In the genomic region with DNA sequence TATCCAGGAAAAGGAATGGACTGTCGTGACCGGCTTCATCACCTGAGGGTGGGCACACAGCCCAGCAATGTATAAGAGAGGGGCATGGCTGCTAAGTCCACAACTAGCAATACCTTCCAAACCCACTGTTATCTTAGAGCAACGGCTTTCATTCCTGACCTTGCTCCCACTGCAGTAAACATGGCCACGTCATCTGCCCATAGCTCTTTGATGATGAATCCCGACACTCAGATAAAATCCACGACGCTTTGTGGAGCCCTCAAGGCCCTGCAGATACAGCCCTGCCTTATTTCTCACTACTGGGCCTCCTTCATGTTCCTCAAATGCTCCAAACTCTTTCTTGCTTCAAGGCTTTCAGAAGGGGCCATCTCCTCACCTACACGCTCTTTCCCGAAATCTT, we compare ENCODE assay signal across 27 cellular contexts.
"Had no signal": no experiment of that assay in that cellular context is flagged by ENCODE, and none has a peak within 500 bp of the region (broad histone marks: within the 10 kb centered on the region; RNA-seq: fewer than 3 reads in every experiment).

No MANE protein-coding gene starts in this region.

- ATAC-seq: naive thymus-derived CD4-positive, alpha-beta T cell; natural killer cell; pancreas; psoas muscle; right cardiac atrium; right lobe of liver; stimulated activated effector memory CD8-positive, alpha-beta T cell treated with anti-CD3 and anti-CD28 coated beads, Interleukin-12 subunit alpha, Interleukin-12 subunit beta, amount 100 ng/mL, for 72 hours; stimulated activated naive B cell treated with anti-CD40 and anti-IgM and Interleukin-4, amounts not matched to agents 10 μg/mL and 1 μg/mL and 100 μg/mL, for 72 hours; upper lobe of right lung had no signal

- H3K4me1 ChIP-seq: pancreas, psoas muscle, right lobe of liver, sigmoid colon, stomach, thyroid gland, upper lobe of right lung, uterus had no signal

- H3K9me3 Mint-ChIP-seq: naive thymus-derived CD4-positive, alpha-beta T cell; natural killer cell; nephron; stimulated activated naive CD8-positive, alpha-beta T cell treated with anti-CD3 and anti-CD28 coated beads, Interleukin-15, Interleukin-2, amounts not matched to agents 100 ng/mL and 50 ng/mL, for 24 hours; type B pancreatic cell had no signal

- H3K27me3 ChIP-seq: neutrophil, pancreas, right lobe of liver, sigmoid colon, stomach, thyroid gland, tibial nerve, upper lobe of right lung, uterus had no signal

- H3K27ac Mint-ChIP-seq: natural killer cell; nephron; progenitor cell of endocrine pancreas; stimulated activated effector memory CD8-positive, alpha-beta T cell treated with anti-CD3 and anti-CD28 coated beads, Interleukin-12 subunit alpha, Interleukin-12 subunit beta, amount 100 ng/mL, for 72 hours; stimulated activated naive B cell treated with anti-CD40 and anti-IgM and Interleukin-4, amounts not matched to agents 10 μg/mL and 1 μg/mL and 100 μg/mL, for 72 hours; stimulated activated naive CD8-positive, alpha-beta T cell treated with anti-CD3 and anti-CD28 coated beads, Interleukin-15, Interleukin-2, amounts not matched to agents 100 ng/mL and 50 ng/mL, for 24 hours; type B pancreatic cell had no signal

- H3K27ac ChIP-seq: neutrophil, pancreas, psoas muscle, right lobe of liver, sigmoid colon, stomach, thoracic aorta, thyroid gland, tibial nerve, upper lobe of right lung, uterus had no signal

- H3K4me1 Mint-ChIP-seq: nephron; stimulated activated naive B cell treated with anti-CD40 and anti-IgM and Interleukin-4, amounts not matched to agents 10 μg/mL and 1 μg/mL and 100 μg/mL, for 72 hours had no signal

- H3K36me3 Mint-ChIP-seq: natural killer cell; stimulated activated effector memory CD8-positive, alpha-beta T cell treated with anti-CD3 and anti-CD28 coated beads, Interleukin-12 subunit alpha, Interleukin-12 subunit beta, amount 100 ng/mL, for 72 hours; stimulated activated naive B cell treated with anti-CD40 and anti-IgM and Interleukin-4, amounts not matched to agents 10 μg/mL and 1 μg/mL and 100 μg/mL, for 72 hours; type B pancreatic cell had no signal

- H3K27me3 Mint-ChIP-seq: progenitor cell of endocrine pancreas; stimulated activated naive CD8-positive, alpha-beta T cell treated with anti-CD3 and anti-CD28 coated beads, Interleukin-15, Interleukin-2, amounts not matched to agents 100 ng/mL and 50 ng/mL, for 24 hours; type B pancreatic cell had no signal

- H3K4me3 Mint-ChIP-seq: naive thymus-derived CD4-positive, alpha-beta T cell; natural killer cell; nephron; stimulated activated effector memory CD8-positive, alpha-beta T cell treated with anti-CD3 and anti-CD28 coated beads, Interleukin-12 subunit alpha, Interleukin-12 subunit beta, amount 100 ng/mL, for 72 hours; stimulated activated naive B cell treated with anti-CD40 and anti-IgM and Interleukin-4, amounts not matched to agents 10 μg/mL and 1 μg/mL and 100 μg/mL, for 72 hours; stimulated activated naive CD8-positive, alpha-beta T cell treated with anti-CD3 and anti-CD28 coated beads, Interleukin-15, Interleukin-2, amounts not matched to agents 100 ng/mL and 50 ng/mL, for 24 hours; type B pancreatic cell had no signal

- H3K4me3 ChIP-seq: pancreas, psoas muscle, right lobe of liver, sigmoid colon, stomach, thoracic aorta, thyroid gland, tibial nerve, upper lobe of right lung, uterus had no signal

- H3K9me3 ChIP-seq: neutrophil, pancreas, psoas muscle, right lobe of liver, sigmoid colon, stomach, thoracic aorta, thyroid gland, tibial nerve, upper lobe of right lung, uterus had no signal

- H3K36me3 ChIP-seq: neutrophil, pancreas, right lobe of liver, sigmoid colon, stomach, thoracic aorta, thyroid gland, tibial nerve, upper lobe of right lung, uterus had no signal

- DNase-seq: naive thymus-derived CD4-positive, alpha-beta T cell; natural killer cell; nucleus accumbens; psoas muscle; right cardiac atrium; right lobe of liver; sigmoid colon; small intestine; stimulated activated CD4-positive, alpha-beta T cell treated with anti-CD3 and anti-CD28 coated beads, Interleukin-15, amount 100 ng/mL, for 24 hours; stimulated activated CD4-positive, alpha-beta T cell treated with anti-CD3 and anti-CD28 coated beads, Interleukin-2, amount 100 ng/mL, for 24 hours; stimulated activated CD4-positive, alpha-beta T cell treated with anti-CD3 and anti-CD28 coated beads, Interleukin-2, amount 100 ng/mL, for 48 hours; stimulated activated CD4-positive, alpha-beta T cell treated with anti-CD3 and anti-CD28 coated beads, Interleukin-4, amount 100 ng/mL, for 24 hours; stimulated activated naive B cell treated with anti-CD40 and anti-IgM and Interleukin-4, amounts not matched to agents 10 μg/mL and 1 μg/mL and 100 μg/mL, for 72 hours; stimulated activated naive CD4-positive, alpha-beta T cell treated with Interleukin-2 at 50 U/mL for 16 hours; stomach; thyroid gland; upper lobe of right lung; uterus had no signal

- FAIRE-seq: pancreas, small intestine had no signal
